In the genomic region with DNA sequence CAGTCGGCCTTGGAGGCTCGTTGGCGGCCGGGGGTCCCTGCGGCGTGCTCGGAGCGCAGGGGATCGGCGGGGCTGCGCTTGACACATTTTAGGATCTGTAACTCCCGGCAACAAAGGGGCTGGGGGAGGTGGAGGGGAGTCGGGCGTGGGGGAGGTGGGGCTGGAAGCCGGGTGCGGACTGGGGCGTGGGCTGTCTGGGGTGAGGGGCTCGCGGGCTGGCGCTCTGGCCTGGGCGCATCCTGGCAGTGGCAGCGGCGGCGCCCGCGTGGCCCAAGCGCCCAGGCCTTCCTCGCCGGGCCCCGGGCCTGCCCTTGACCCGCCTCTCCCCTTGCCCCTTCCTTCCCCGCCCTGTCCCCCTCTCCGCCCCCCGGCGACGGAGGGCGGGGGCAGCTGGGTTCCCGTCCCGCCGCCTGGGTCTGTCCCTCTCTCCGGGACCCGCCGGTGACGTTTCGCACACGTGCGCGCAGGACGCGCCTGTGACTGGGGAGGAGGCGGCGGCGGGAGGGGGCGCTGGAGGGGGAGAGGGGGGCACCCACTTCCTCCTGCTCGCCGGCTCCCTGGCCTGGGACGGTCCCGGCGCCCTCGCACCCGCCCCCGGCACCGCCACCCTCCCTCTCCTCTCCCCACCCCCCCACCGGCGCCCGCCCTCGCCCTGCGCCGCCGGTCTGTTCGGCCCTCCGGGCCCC, we compare ENCODE assay signal across 8 cellular contexts.
DNase-seq lines count a peak whose midpoint lies in the region; ATAC-seq and TF ChIP-seq lines count a peak whose summit lies in the region.

No MANE protein-coding gene starts in this region.

- 0 out of 2 replicates have a peak overlapping the region, but pooled peaks have one; percentile 47 for H2AFZ ChIP-seq in KMS-11 (ENCODE audit: low read depth)
- H2AFZ ChIP-seq in neuron (ENCODE audit: low read depth, low read length): peak overlapping the region; percentile 48

- peak overlapping the region; percentile 94 for H3K4me2 ChIP-seq in KMS-11

- peaks cover 4% of the 10 kb centered on the region; the same call in 1 of the 2 replicates for H4K20me1 ChIP-seq in KMS-11 (ENCODE audit: insufficient read depth)

- TF ChIP-seq CTCF in KMS-11 (conservative IDR thresholded peaks at IDR 0.05; ENCODE audit: low read depth, low read length): no peak
- no peak for TF ChIP-seq CTCF in foreskin fibroblast (IDR thresholded peaks at IDR 0.05; ENCODE audit: low read depth, low read length)

- H3K79me2 ChIP-seq in KMS-11 (ENCODE audit: insufficient read depth, low read depth): peaks cover 52% of the 10 kb centered on the region

- H3K9me3 ChIP-seq in neuron (ENCODE audit: low read length): no peaks in the 10 kb centered on the region

- H3K36me3 ChIP-seq in KMS-11 (ENCODE audit: insufficient read depth) (no peaks in the 10 kb centered on the region), neuron (ENCODE audit: insufficient read depth, low read length) (peaks cover 14% of the 10 kb centered on the region)

- H3K27me3 ChIP-seq in KMS-11 (ENCODE audit: insufficient read depth, low read depth) (no peaks in the 10 kb centered on the region), neuron (ENCODE audit: insufficient read depth, low read length) (no peaks in the 10 kb centered on the region)

- peak overlapping the region; percentile 98 for H3K9ac ChIP-seq in KMS-11

- peak overlapping the region; percentile 99 for H3K27ac ChIP-seq in KMS-11

- H3K4me1 ChIP-seq in KMS-11 (ENCODE audit: low read depth, poor library complexity, severe bottlenecking) (peaks cover 42% of the 10 kb centered on the region), neuron (ENCODE audit: insufficient read depth, low read length) (peaks cover 14% of the 10 kb centered on the region)

- DNase-seq in EH (ENCODE audit: low read depth) (peak; percentile 92), SHP77 treated with DMSO at 0.1 percent for 48 hours (lab: John Stamatoyannopoulos, UW) (peak; percentile 12), activated gamma-delta T cell (lab: John Stamatoyannopoulos, UW) (peak; percentile 89), foreskin fibroblast (peak; percentile 89 to 94), stromal cell of bone marrow (ENCODE audit: low read depth) (peak; percentile 61)

- H3K4me3 ChIP-seq in KMS-11 (IDR thresholded peaks at IDR 0.05; ENCODE audit: insufficient read depth, low read depth, low read length) (no peak overlapping the region), foreskin fibroblast (ENCODE audit: low read depth in 1 of 2, low read length in 2 of 2) (peak overlapping the region; percentile 69 to 75), neuron (ENCODE audit: low read length) (peak overlapping the region; percentile 67)

- ATAC-seq in GM21786 (IDR thresholded peaks at IDR 0.05; ENCODE audit: unreplicated experiment): peak; percentile 49

Comparison
In these comparisons a context has a peak if more than half of its experiments do, and no peak if none do; other contexts are left out.
1. DNase-seq: peak in every context shown above with its lines; median percentile 92 in EH; 92 in foreskin fibroblast; 89 in activated gamma-delta T cell; 61 in stromal cell of bone marrow; 12 in SHP77 treated with DMSO at 0.1 percent for 48 hours.